Comparison of ENCODE assay signal across 16 cellular contexts in the genomic region with DNA sequence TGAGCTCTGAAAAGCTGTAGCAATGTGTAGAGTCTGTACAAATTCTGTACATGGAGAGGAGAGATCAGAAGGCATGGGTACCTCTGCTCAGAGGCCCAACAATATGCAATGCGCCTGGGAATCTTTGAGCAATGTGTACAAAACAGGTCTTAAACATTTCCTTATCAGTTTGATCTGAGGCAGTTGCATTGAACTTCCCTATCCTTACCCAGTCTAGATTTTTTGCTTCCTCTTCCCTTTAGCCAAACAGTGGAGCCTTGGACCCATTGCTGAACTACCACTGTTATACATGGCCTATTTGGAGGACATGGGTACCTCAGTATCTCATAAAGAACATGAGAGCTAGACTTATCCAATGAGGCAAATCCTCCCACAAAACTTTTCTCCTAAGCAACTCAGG. TPM values are rescaled to one million over a fixed set of nuclear protein-coding genes. Genes with fewer than 3 reads are reported as not detected.
A peak's percentile ranks its signal among the peaks of the same experiment; 100 is the strongest.
DNase-seq lines count a peak whose midpoint lies in the region; ATAC-seq and TF ChIP-seq lines count a peak whose summit lies in the region.
"Had no signal": no experiment of that assay in that cellular context is flagged by ENCODE, and none has a peak within 500 bp of the region (broad histone marks: within the 10 kb centered on the region; RNA-seq: fewer than 3 reads in every experiment).

No MANE protein-coding gene starts in this region.

- H3K27ac Mint-ChIP-seq in activated T-cell treated with anti-CD3 and anti-CD28 coated beads, Interleukin-2, amount 50 U/mL, for 72 hours: no peak overlapping the region
- peak overlapping the region; percentile 66 for H3K27ac Mint-ChIP-seq in T-helper 1 cell treated with Interleukin-12 subunit alpha and Interleukin-12 subunit beta and Interleukin-4 antibody, amounts not matched to agents 30 μg/mL and 1 μg/mL, for 36 hours

- H3K36me3 Mint-ChIP-seq in activated T-cell treated with anti-CD3 and anti-CD28 coated beads, Interleukin-2, amount 50 U/mL, for 72 hours (ENCODE audit: insufficient read depth in 2 of 2): no peaks in the 10 kb centered on the region
- H3K36me3 Mint-ChIP-seq in T-helper 1 cell treated with Interleukin-12 subunit alpha and Interleukin-12 subunit beta and Interleukin-4 antibody, amounts not matched to agents 30 μg/mL and 1 μg/mL, for 36 hours (ENCODE audit: low read depth): peaks cover 7% of the 10 kb centered on the region

- intact Hi-C loops in upper lobe of right lung (cut with DNase I): no loop called here

- H3K9me3 Mint-ChIP-seq in activated T-cell treated with anti-CD3 and anti-CD28 coated beads, Interleukin-2, amount 50 U/mL, for 72 hours: no peaks in the 10 kb centered on the region
- peaks cover 5% of the 10 kb centered on the region for H3K9me3 Mint-ChIP-seq in T-helper 1 cell treated with Interleukin-12 subunit alpha and Interleukin-12 subunit beta and Interleukin-4 antibody, amounts not matched to agents 30 μg/mL and 1 μg/mL, for 36 hours

- peaks cover 25% of the 10 kb centered on the region for H3K4me1 Mint-ChIP-seq in activated T-cell treated with anti-CD3 and anti-CD28 coated beads, Interleukin-2, amount 50 U/mL, for 72 hours (ENCODE audit: low read depth)
- H3K4me1 Mint-ChIP-seq in T-helper 1 cell treated with Interleukin-12 subunit alpha and Interleukin-12 subunit beta and Interleukin-4 antibody, amounts not matched to agents 30 μg/mL and 1 μg/mL, for 36 hours (ENCODE audit: low read depth): peaks cover 32% of the 10 kb centered on the region

- DNase-seq in activated T-cell treated with anti-CD3 and anti-CD28 coated beads, Interleukin-2, amount 50 U/mL, for 72 hours: no peak
- no peak for DNase-seq in activated T-cell treated with anti-CD3 and anti-CD28 coated beads, Interleukin-2, amount 50 U/mL, for 48 hours
- DNase-seq in inferior parietal cortex (ENCODE audit: extremely low spot score) (peak; percentile 11), upper lobe of right lung (no peak), D341Med (ENCODE audit: low spot score) (no peak), T1000 (lab: John Stamatoyannopoulos, UW) (no peak), EL (no peak)
- DNase-seq: amniotic stem cell, left ventricle myocardium inferior, NCI-H146, NCI-H510A treated with DMSO at 0.1 percent for 48 hours, SHP77, substantia nigra had no signal

- H3K36me3 ChIP-seq in upper lobe of right lung: no peaks in the 10 kb centered on the region
- H3K36me3 ChIP-seq: esophagus muscularis mucosa, left ventricle myocardium inferior had no signal

- no peak overlapping the region for H3K27ac ChIP-seq in upper lobe of right lung
- H3K27ac ChIP-seq: esophagus muscularis mucosa, left ventricle myocardium inferior had no signal

- peaks cover 34% of the 10 kb centered on the region for H3K27me3 Mint-ChIP-seq in activated T-cell treated with anti-CD3 and anti-CD28 coated beads, Interleukin-2, amount 50 U/mL, for 72 hours (ENCODE audit: low read depth)
- H3K27me3 Mint-ChIP-seq in T-helper 1 cell treated with Interleukin-12 subunit alpha and Interleukin-12 subunit beta and Interleukin-4 antibody, amounts not matched to agents 30 μg/mL and 1 μg/mL, for 36 hours (ENCODE audit: low read depth): peaks cover 10% of the 10 kb centered on the region

- H3K4me3 Mint-ChIP-seq in activated T-cell treated with anti-CD3 and anti-CD28 coated beads, Interleukin-2, amount 50 U/mL, for 72 hours: peak overlapping the region; percentile 14 to 21
- H3K4me3 Mint-ChIP-seq in T-helper 1 cell treated with Interleukin-12 subunit alpha and Interleukin-12 subunit beta and Interleukin-4 antibody, amounts not matched to agents 30 μg/mL and 1 μg/mL, for 36 hours: no peak overlapping the region

- H3K27me3 ChIP-seq in upper lobe of right lung: no peaks in the 10 kb centered on the region
- H3K27me3 ChIP-seq: esophagus muscularis mucosa had no signal

- H3K4me3 ChIP-seq in upper lobe of right lung: no peak overlapping the region
- H3K4me3 ChIP-seq: esophagus muscularis mucosa, left ventricle myocardium inferior had no signal

- no peaks in the 10 kb centered on the region for H3K4me1 ChIP-seq in upper lobe of right lung
- H3K4me1 ChIP-seq: esophagus muscularis mucosa, left ventricle myocardium inferior had no signal

- no peaks in the 10 kb centered on the region for H3K9me3 ChIP-seq in upper lobe of right lung
- H3K9me3 ChIP-seq: esophagus muscularis mucosa had no signal

- ATAC-seq in activated T-cell treated with anti-CD3 and anti-CD28 coated beads, Interleukin-2, amount 50 U/mL, for 72 hours (replicated peaks in 1 of 2): no peak
- ATAC-seq in upper lobe of right lung: peak; percentile 64

- no peak for TF ChIP-seq CTCF in upper lobe of right lung (IDR thresholded peaks at IDR 0.05)

RNA-seq across cellular contexts. Expression of a gene that starts 12.6 kb away (rescaled TPM):
- not detected for total RNA-seq in activated T-cell treated with anti-CD3 and anti-CD28 coated beads, Interleukin-2, amount 50 U/mL, for 72 hours
- 45.5 TPM for total RNA-seq in upper lobe of right lung

RNA-seq across cellular contexts. Expression of a gene that starts 37.6 kb away (rescaled TPM):
- total RNA-seq in activated T-cell treated with anti-CD3 and anti-CD28 coated beads, Interleukin-2, amount 50 U/mL, for 72 hours: not detected
- total RNA-seq in upper lobe of right lung: 0.72 TPM
- total RNA-seq: esophagus muscularis mucosa, left ventricle myocardium inferior, skeletal muscle tissue had no signal

RNA-seq across cellular contexts. Expression of a gene that starts 46.6 kb away (rescaled TPM):
- total RNA-seq in activated T-cell treated with anti-CD3 and anti-CD28 coated beads, Interleukin-2, amount 50 U/mL, for 72 hours: not detected
- 2.3 TPM for total RNA-seq in upper lobe of right lung
- total RNA-seq: esophagus muscularis mucosa, left ventricle myocardium inferior, skeletal muscle tissue had no signal

Comparison
In these comparisons a context has a peak if more than half of its experiments do, and no peak if none do; other contexts are left out.
1. RNA of a gene that starts 12.6 kb away (total RNA-seq): 45.5 TPM in upper lobe of right lung (single experiment); not detected in activated T-cell treated with anti-CD3 and anti-CD28 coated beads, Interleukin-2, amount 50 U/mL, for 72 hours; every median in the first group is over 10 times any median in the second.